In genomic region chr20:25226433-25227316, GRCh38 we compare ENCODE assay signal across 1 cellular context.
TF ChIP-seq lines count a peak whose summit lies in the region.

No MANE protein-coding gene starts in this region.

TF ChIP-seq in HepG2, 621 proteins besides CTCF, POLR2A, EP300 and RAD21 (continued from another document and continues in another):
- no peak for TF ChIP-seq AFF4 (CRISPR knock-in tag; IDR thresholded peaks at IDR 0.05)
- TF ChIP-seq KLF16 (CRISPR knock-in tag; IDR thresholded peaks at IDR 0.05) = no peak
- TF ChIP-seq PHF8 (CRISPR knock-in tag; IDR thresholded peaks at IDR 0.05) = peak; percentile 51
- peak; percentile 45; the same call in 1 of the 2 replicates for TF ChIP-seq THAP9 (CRISPR knock-in tag; IDR thresholded peaks at IDR 0.05; ENCODE audit: borderline replicate concordance)
- no peak for TF ChIP-seq YY1 (IDR thresholded peaks at IDR 0.05; ENCODE audit: insufficient read depth, insufficient replicate concordance, low read depth, low read length)
- no peak for TF ChIP-seq ZNF570 (CRISPR knock-in tag; IDR thresholded peaks at IDR 0.05; ENCODE audit: borderline replicate concordance)
- no peak for TF ChIP-seq MAFF (IDR thresholded peaks at IDR 0.05; ENCODE audit: low read depth, low read length)
- TF ChIP-seq SCMH1 (CRISPR knock-in tag; IDR thresholded peaks at IDR 0.05; ENCODE audit: borderline replicate concordance) = no peak
- TF ChIP-seq KIAA2018 (CRISPR knock-in tag; IDR thresholded peaks at IDR 0.05; ENCODE audit: borderline replicate concordance) = no peak
- peak; percentile 70 for TF ChIP-seq ZNF891 (CRISPR knock-in tag; IDR thresholded peaks at IDR 0.05)
- TF ChIP-seq ZNF547 (CRISPR knock-in tag; IDR thresholded peaks at IDR 0.05) = peak; percentile 82; the same call in 1 of the 2 replicates
- TF ChIP-seq YEATS2 (CRISPR knock-in tag; IDR thresholded peaks at IDR 0.05; ENCODE audit: borderline replicate concordance) = peak; percentile 45; the same call in 1 of the 2 replicates
- TF ChIP-seq RFX3 (CRISPR knock-in tag; IDR thresholded peaks at IDR 0.05) = no peak
- TF ChIP-seq ETV6 (CRISPR knock-in tag; conservative IDR thresholded peaks at IDR 0.05) = 0 out of 2 replicates have a peak, but pooled peaks have one; percentile 22
- no peak for TF ChIP-seq ZNF672 (CRISPR knock-in tag; IDR thresholded peaks at IDR 0.05)
- no peak for TF ChIP-seq NFIC (IDR thresholded peaks at IDR 0.05; ENCODE audit: low read length)
- peak; percentile 85; the same call in 1 of the 2 replicates for TF ChIP-seq TFDP1 (CRISPR knock-in tag; IDR thresholded peaks at IDR 0.05; ENCODE audit: borderline replicate concordance)
- peak; percentile 93; the same call in 1 of the 2 replicates for TF ChIP-seq ZBTB37 (CRISPR knock-in tag; IDR thresholded peaks at IDR 0.05)
- no peak for TF ChIP-seq MATR3 (CRISPR knock-in tag; IDR thresholded peaks at IDR 0.05)
- no peak for TF ChIP-seq ZNF513 (CRISPR knock-in tag; conservative IDR thresholded peaks at IDR 0.05)
- no peak for TF ChIP-seq ZNF713 (CRISPR knock-in tag; IDR thresholded peaks at IDR 0.05)
- TF ChIP-seq ZNF597 (CRISPR knock-in tag; IDR thresholded peaks at IDR 0.05) = no peak
- TF ChIP-seq ZNF234 (CRISPR knock-in tag; conservative IDR thresholded peaks at IDR 0.05) = no peak
- no peak for TF ChIP-seq ZNF207 (IDR thresholded peaks at IDR 0.05; ENCODE audit: borderline replicate concordance)
- peak; percentile 35; the same call in 1 of the 2 replicates for TF ChIP-seq ZSCAN9 (CRISPR knock-in tag; IDR thresholded peaks at IDR 0.05; ENCODE audit: borderline replicate concordance)
- TF ChIP-seq ELK4 (CRISPR knock-in tag; IDR thresholded peaks at IDR 0.05; ENCODE audit: borderline replicate concordance) = no peak
- no peak for TF ChIP-seq TRAFD1 (CRISPR knock-in tag; IDR thresholded peaks at IDR 0.05; ENCODE audit: borderline replicate concordance)
- no peak for TF ChIP-seq NR3C1 (CRISPR knock-in tag; IDR thresholded peaks at IDR 0.05)
- TF ChIP-seq RAD51 (IDR thresholded peaks at IDR 0.05; ENCODE audit: borderline replicate concordance) = no peak
- no peak for TF ChIP-seq MAFK (conservative IDR thresholded peaks at IDR 0.05 in 1 of 2, IDR thresholded peaks at IDR 0.05 in 1 of 2; ENCODE audit: low read length in 2 of 2)
- peak; percentile 68; the same call in 1 of the 2 replicates for TF ChIP-seq ZNF510 (CRISPR knock-in tag; IDR thresholded peaks at IDR 0.05; ENCODE audit: low read depth)
- no peak for TF ChIP-seq SSRP1 (CRISPR knock-in tag; IDR thresholded peaks at IDR 0.05)
- TF ChIP-seq NCOR1 (IDR thresholded peaks at IDR 0.05; ENCODE audit: borderline replicate concordance, low read length) = no peak
- TF ChIP-seq ZNF431 (CRISPR knock-in tag; IDR thresholded peaks at IDR 0.05; ENCODE audit: borderline replicate concordance, low read depth) = 0 out of 2 replicates have a peak, but pooled peaks have one; percentile 69
